ENCODE assay signal across 24 cellular contexts in genomic region chr3:132530624-132531023, GRCh38.
"Had no signal": no experiment of that assay in that cellular context is flagged by ENCODE, and none has a peak within 500 bp of the region (broad histone marks: within the 10 kb centered on the region; RNA-seq: fewer than 3 reads in every experiment).

No MANE protein-coding gene starts in this region.

- H3K27me3 Mint-ChIP-seq: naive thymus-derived CD4-positive, alpha-beta T cell had no signal

- H3K4me1 Mint-ChIP-seq: immature natural killer cell; naive thymus-derived CD4-positive, alpha-beta T cell had no signal

- DNase-seq: dermis blood vessel endothelial cell; dorsolateral prefrontal cortex; effector CD4-positive, alpha-beta T cell; effector memory CD4-positive, alpha-beta T cell; foreskin keratinocyte; heart left ventricle; hypothalamus; immature natural killer cell; islet precursor cell; kidney; kidney glomerular epithelial cell; left colon; left ventricle myocardium superior; mesenchymal stem cell; midbrain; naive thymus-derived CD4-positive, alpha-beta T cell had no signal

- H3K9me3 ChIP-seq: esophagus muscularis mucosa, gastroesophageal sphincter, heart left ventricle had no signal

- FAIRE-seq: colon, endothelial cell of umbilical vein, frontal cortex, kidney had no signal

- H3K27ac ChIP-seq: coronary artery, esophagus muscularis mucosa, foreskin keratinocyte, gastroesophageal sphincter, heart left ventricle, hepatocyte had no signal

- ATAC-seq: foreskin keratinocyte; gastroesophageal sphincter; heart left ventricle; left colon; left lobe of liver; left ventricle myocardium superior; naive thymus-derived CD4-positive, alpha-beta T cell had no signal

- H3K27me3 ChIP-seq: dorsolateral prefrontal cortex, esophagus muscularis mucosa, foreskin keratinocyte, gastroesophageal sphincter, heart left ventricle, hepatocyte had no signal

- H3K27ac Mint-ChIP-seq: immature natural killer cell had no signal

- H3K4me3 Mint-ChIP-seq: immature natural killer cell; naive thymus-derived CD4-positive, alpha-beta T cell had no signal

- H3K9me3 Mint-ChIP-seq: immature natural killer cell; naive thymus-derived CD4-positive, alpha-beta T cell had no signal

- H3K4me1 ChIP-seq: esophagus muscularis mucosa, foreskin keratinocyte, gastroesophageal sphincter, heart left ventricle had no signal

- H3K4me3 ChIP-seq: coronary artery, dorsolateral prefrontal cortex, esophagus muscularis mucosa, gastroesophageal sphincter, heart left ventricle, hepatocyte had no signal
